In genomic region chr6:21742238-21742660, GRCh38 we compare ENCODE assay signal across 12 cellular contexts.
A peak's percentile ranks its signal among the peaks of the same experiment; 100 is the strongest.
DNase-seq lines count a peak whose midpoint lies in the region; ATAC-seq, FAIRE-seq and TF ChIP-seq lines count a peak whose summit lies in the region.
"Had no signal": no experiment of that assay in that cellular context is flagged by ENCODE, and none has a peak within 500 bp of the region (broad histone marks: within the 10 kb centered on the region; RNA-seq: fewer than 3 reads in every experiment).

No MANE protein-coding gene starts in this region.

- H3K9me3 ChIP-seq in HCT116 (ENCODE audit: control insufficient read depth in 1 of 2, insufficient read depth in 1 of 2, low read depth in 1 of 2, low read length in 2 of 2) (no peaks in the 10 kb centered on the region), osteoblast (ENCODE audit: low read depth, low read length) (no peaks in the 10 kb centered on the region), pancreas (no peaks in the 10 kb centered on the region)
- H3K9me3 ChIP-seq: adrenal gland, Peyer's patch had no signal

- no TSS peak for BruUV-seq in HCT116 (replicated peaks; lab: Mats Ljungman, UMichigan)

- H3K4me2 ChIP-seq in HCT116 (ENCODE audit: low read length) (peak overlapping the region; percentile 55), osteoblast (ENCODE audit: insufficient read depth, low read length) (peak overlapping the region; percentile 39)

- in situ Hi-C loops in GM13976 (cut with MboI; ENCODE audit: low sequenced_read_pairs, unreplicated experiment), result no loop called here

- no peaks in the 10 kb centered on the region for H3K79me2 ChIP-seq in HCT116 (ENCODE audit: insufficient read depth, low read length)
- H3K79me2 ChIP-seq in osteoblast (ENCODE audit: insufficient read depth, low read length), result no peaks in the 10 kb centered on the region

- RAD21 ChIA-PET in HCT116 (lab: Charles Lee; ENCODE audit: low non-redundant PET in 1 of 2, low total read pairs in 2 of 2, uncharacterized antibody in 2 of 2, unreplicated experiment in 2 of 2), result no interaction called here

- DNase-seq in HCT116 (ENCODE audit: low read depth, low spot score) (peak; percentile 75), RPMI7951 (ENCODE audit: low read depth) (peak; percentile 79), fibroblast of gingiva (ENCODE audit: low read depth) (peak; percentile 65), osteoblast (ENCODE audit: insufficient read length, low spot score, missing footprints) (no peak), GM13976 (ENCODE audit: low spot score) (no peak), pancreas (no peak), SW480 (ENCODE audit: low spot score) (no peak)
- DNase-seq: activated CD4-positive, alpha-beta memory T cell treated with anti-CD3 and anti-CD28 coated beads, Interleukin-2, amount 10 ng/mL, durations not matched to agents 7 days and 5 days; adrenal gland; MV-4-11; Peyer's patch had no signal

- CTCF ChIA-PET in HCT116 (lab: Charles Lee), result no interaction called here

- 0 out of 2 replicates have a peak, but pooled peaks have one; percentile 3 for TF ChIP-seq RAD21 in HCT116 (IDR thresholded peaks at IDR 0.05; ENCODE audit: low read depth)

- H3K9me2 ChIP-seq in HCT116 (ENCODE audit: insufficient read depth), result no peaks in the 10 kb centered on the region

- intact Hi-C loops in HCT116 (cut with micrococcal nuclease) (no loop called here), pancreas (cut with DNase I) (no loop called here)

- no peak for FAIRE-seq in pancreas (lab: Jason Lieb, UNC)

- peak overlapping the region; percentile 73 for H2AFZ ChIP-seq in HCT116 (ENCODE audit: low read depth, low read length, poor library complexity, severe bottlenecking)
- no peak overlapping the region for H2AFZ ChIP-seq in osteoblast (ENCODE audit: low read length)

- no peak overlapping the region for H3K9ac ChIP-seq in HCT116 (ENCODE audit: low read length)

- H3K27me3 ChIP-seq in HCT116 (ENCODE audit: insufficient read depth, low read length), result no peaks in the 10 kb centered on the region
- no peaks in the 10 kb centered on the region for H3K27me3 ChIP-seq in osteoblast (ENCODE audit: insufficient read depth, low read length)
- no peaks in the 10 kb centered on the region for H3K27me3 ChIP-seq in pancreas
- H3K27me3 ChIP-seq: adrenal gland, Peyer's patch had no signal

- peak; percentile 63 for ATAC-seq in HCT116
- no peak for ATAC-seq in GM21786 (IDR thresholded peaks at IDR 0.05; ENCODE audit: unreplicated experiment)
- ATAC-seq in pancreas, result no peak

- H3K36me3 ChIP-seq in HCT116 (ENCODE audit: control insufficient read depth in 1 of 2, insufficient read depth in 2 of 2, low read length in 2 of 2) (no peaks in the 10 kb centered on the region), osteoblast (ENCODE audit: insufficient read depth, low read length) (no peaks in the 10 kb centered on the region), pancreas (no peaks in the 10 kb centered on the region)
- H3K36me3 ChIP-seq: adrenal gland, Peyer's patch had no signal

- TF ChIP-seq CTCF in HCT116 (IDR thresholded peaks at IDR 0.05 in 2 of 3, conservative IDR thresholded peaks at IDR 0.05 in 1 of 3; ENCODE audit: borderline replicate concordance in 1 of 3, insufficient read depth in 1 of 3, low read depth in 2 of 3, low read length in 2 of 3), result no peak
- TF ChIP-seq CTCF in osteoblast (IDR thresholded peaks at IDR 0.05; ENCODE audit: extremely low read depth, low read depth, low read length), result no peak
- no peak for TF ChIP-seq CTCF in GM13976 (IDR thresholded peaks at IDR 0.05; ENCODE audit: borderline replicate concordance, control extremely low read depth, extremely low read depth, insufficient read depth, missing control alignments)
- no peak for TF ChIP-seq CTCF in pancreas (IDR thresholded peaks at IDR 0.05)

- peak overlapping the region in 1 of 2 experiments; percentile 27; a peak in 2 of 4 replicates for H3K4me3 ChIP-seq in HCT116 (replicated peaks in 1 of 2; ENCODE audit: low read depth in 1 of 2, low read length in 2 of 2)
- H3K4me3 ChIP-seq in osteoblast (ENCODE audit: insufficient read depth, low read length), result no peak overlapping the region
- H3K4me3 ChIP-seq in pancreas, result no peak overlapping the region
- H3K4me3 ChIP-seq: adrenal gland, Peyer's patch had no signal

- WGBS in pancreas, 2 donors, result 76 to 84% methylated on average over 6 of the region's 6 CpGs

- POLR2A ChIA-PET in HCT116 (lab: Charles Lee), result interaction anchor here (1.1 kb wide), 1 partner anchor 149 kb away, joined by 7 read pairs; the partner anchor contains the start of gene SOX4

- H3K27ac ChIP-seq in HCT116 (ENCODE audit: low read depth, low read length) (no peak overlapping the region), osteoblast (ENCODE audit: low read depth, low read length) (peak overlapping the region; percentile 47), pancreas (peak overlapping the region in 2 of 4 donors; percentile 42 to 57)
- H3K27ac ChIP-seq: adrenal gland had no signal

- H4K20me1 ChIP-seq in HCT116 (ENCODE audit: insufficient read depth), result no peaks in the 10 kb centered on the region
- no peaks in the 10 kb centered on the region for H4K20me1 ChIP-seq in osteoblast (ENCODE audit: insufficient read depth, low read length)

- H3K4me1 ChIP-seq in HCT116 (ENCODE audit: control insufficient read depth in 1 of 2, insufficient read depth in 2 of 2, low read length in 2 of 2) (peaks cover 23 to 47% of the 10 kb centered on the region in 2 experiments; a peak in 3 of 4 replicates), osteoblast (ENCODE audit: insufficient read depth, low read length) (peaks cover 18% of the 10 kb centered on the region), pancreas (peaks cover 0 to 15% (median 12%) of the 10 kb centered on the region in 3 donors)

- no peak for TF ChIP-seq POLR2A in HCT116 (IDR thresholded peaks at IDR 0.05; ENCODE audit: borderline replicate concordance, extremely low read depth, insufficient read depth, insufficient read length)

TF ChIP-seq in HCT116, 20 proteins besides CTCF, POLR2A, EP300 and RAD21:
- TF ChIP-seq FOSL1 (IDR thresholded peaks at IDR 0.05; ENCODE audit: low read depth), result peak; percentile 53; the same call in 1 of the 2 replicates
- peak; percentile 96 for TF ChIP-seq TCF7L2 (IDR thresholded peaks at IDR 0.05; ENCODE audit: borderline replicate concordance, extremely low read depth, insufficient read depth, insufficient read length)
- TF ChIP-seq CEBPB (IDR thresholded peaks at IDR 0.05; ENCODE audit: low read depth), result peak; percentile 73
- no peak for TF ChIP-seq ATF3 (IDR thresholded peaks at IDR 0.05)
- peak; percentile 76 for TF ChIP-seq SP1 (IDR thresholded peaks at IDR 0.05; ENCODE audit: low read depth)
- no peak for TF ChIP-seq EZH2 (IDR thresholded peaks at IDR 0.05)
- TF ChIP-seq CBX3 (IDR thresholded peaks at IDR 0.05; ENCODE audit: low read depth), result peak; percentile 41; the same call in 1 of the 2 replicates
- peak; percentile 75 for TF ChIP-seq JUND (IDR thresholded peaks at IDR 0.05)

Comparison
In these comparisons a context has a peak if more than half of its experiments do, and no peak if none do; other contexts are left out.
1. DNase-seq: peak in HCT116 (single experiment), RPMI7951 (single experiment) and fibroblast of gingiva (single experiment); none in osteoblast (single experiment), GM13976 (single experiment), pancreas (0 of 6) and SW480 (single experiment).